ENCODE assay signal across 12 cellular contexts in the genomic region with DNA sequence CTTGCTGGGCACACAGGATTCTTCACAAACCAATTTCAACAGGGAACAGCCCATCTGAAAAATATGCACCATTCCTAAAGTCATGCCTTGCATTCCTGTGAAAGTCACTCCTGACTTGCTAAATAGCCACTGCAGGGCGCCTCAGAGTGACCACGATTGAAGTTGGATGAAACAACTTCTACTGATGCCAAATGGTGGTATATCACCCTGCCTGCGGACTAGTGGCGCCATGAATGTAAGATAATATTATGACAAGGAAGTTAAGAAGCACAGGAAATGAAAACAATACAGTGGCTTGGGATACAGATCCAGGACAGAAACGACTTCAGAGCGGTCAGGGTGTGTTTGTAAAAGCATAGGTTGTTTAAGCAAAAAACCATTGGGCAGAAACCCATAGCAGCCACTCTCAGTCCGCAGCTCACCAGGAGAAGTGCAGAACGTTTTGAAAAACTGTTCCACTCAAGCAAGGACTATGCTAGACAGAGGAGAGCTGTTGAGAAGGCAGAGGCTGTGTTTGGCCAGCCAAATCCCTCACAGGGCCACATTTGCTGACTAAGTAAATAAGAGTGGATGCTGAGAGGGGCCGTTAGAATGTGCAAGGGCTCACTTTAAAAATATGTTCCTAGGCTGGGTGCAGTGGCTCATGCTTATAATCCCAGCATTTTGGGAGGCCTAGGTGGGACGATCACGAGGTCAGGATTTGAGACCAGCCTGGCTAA.
DNase-seq lines count a peak whose midpoint lies in the region; ATAC-seq, FAIRE-seq and TF ChIP-seq lines count a peak whose summit lies in the region.
"Had no signal": no experiment of that assay in that cellular context is flagged by ENCODE, and none has a peak within 500 bp of the region (broad histone marks: within the 10 kb centered on the region; RNA-seq: fewer than 3 reads in every experiment).

No MANE protein-coding gene starts in this region.

- peak; percentile 39 for DNase-seq in EL
- peak; percentile 77 for DNase-seq in brain pericyte (ENCODE audit: low read depth, low spot score)
- DNase-seq in right atrium auricular region (ENCODE audit: low spot score): no peak
- no peak for DNase-seq in small intestine
- DNase-seq in inferior parietal cortex (ENCODE audit: extremely low spot score): no peak
- DNase-seq in OCI-M2 (lab: John Stamatoyannopoulos, UW; ENCODE audit: unreplicated experiment): no peak
- DNase-seq: activated CD4-positive, CD25-positive, alpha-beta regulatory T cell treated with anti-CD3 and anti-CD28 coated beads, Interleukin-2, amount 50 U/mL, for 72 hours; activated T-cell treated with anti-CD3 and anti-CD28 coated beads for 4 hours had no signal

- H3K4me1 ChIP-seq in right atrium auricular region (peaks cover 0 to 18% of the 10 kb centered on the region in 2 donors), small intestine (ENCODE audit: control insufficient read depth in 2 of 2, insufficient read depth in 1 of 2, low read depth in 1 of 2, low read length in 1 of 2) (peaks cover 0 to 5% of the 10 kb centered on the region in 2 donors)
- H3K4me1 ChIP-seq: adrenal gland, parathyroid adenoma had no signal

- ATAC-seq in HG02759 (IDR thresholded peaks at IDR 0.05; ENCODE audit: unreplicated experiment): no peak
- no peak for ATAC-seq in GM18909 (IDR thresholded peaks at IDR 0.05; ENCODE audit: poor library complexity, unreplicated experiment)

- no peaks in the 10 kb centered on the region for H3K27me3 ChIP-seq in right atrium auricular region
- no peaks in the 10 kb centered on the region for H3K27me3 ChIP-seq in small intestine (ENCODE audit: control insufficient read depth in 2 of 2, insufficient read depth in 2 of 2, low read length in 2 of 2)
- H3K27me3 ChIP-seq: adrenal gland had no signal

- 67 to 79% (median 77%) methylated on average over 11 of the region's 11 CpGs for WGBS in small intestine, 3 donors

- H3K4me3 ChIP-seq in right atrium auricular region (no peak overlapping the region), small intestine (ENCODE audit: low read depth in 1 of 2, low read length in 2 of 2) (no peak overlapping the region)
- H3K4me3 ChIP-seq: adrenal gland had no signal

- no peaks in the 10 kb centered on the region for H3K36me3 ChIP-seq in right atrium auricular region
- no peaks in the 10 kb centered on the region for H3K36me3 ChIP-seq in small intestine (ENCODE audit: control insufficient read depth in 2 of 2, insufficient read depth in 2 of 2, low read length in 2 of 2)
- H3K36me3 ChIP-seq: adrenal gland had no signal

- H3K27ac ChIP-seq in right atrium auricular region (peak overlapping the region; percentile 8 to 68), small intestine (ENCODE audit: low read depth in 1 of 2, low read length in 1 of 2) (peak overlapping the region; percentile 17 to 24)
- H3K27ac ChIP-seq: parathyroid adenoma had no signal

- H3K9me3 ChIP-seq in right atrium auricular region (no peaks in the 10 kb centered on the region), small intestine (ENCODE audit: control insufficient read depth, low read depth) (no peaks in the 10 kb centered on the region)
- H3K9me3 ChIP-seq: adrenal gland had no signal

- TF ChIP-seq CTCF in right atrium auricular region (IDR thresholded peaks at IDR 0.05): no peak

- no peak for FAIRE-seq in small intestine (lab: Jason Lieb, UNC)

Comparison
In these comparisons a context has a peak if more than half of its experiments do, and no peak if none do; other contexts are left out.
1. DNase-seq: peak in EL (single experiment) and brain pericyte (single experiment); none in right atrium auricular region (single experiment), small intestine (single experiment), inferior parietal cortex (single experiment) and OCI-M2 (single experiment).